In the genomic region with DNA sequence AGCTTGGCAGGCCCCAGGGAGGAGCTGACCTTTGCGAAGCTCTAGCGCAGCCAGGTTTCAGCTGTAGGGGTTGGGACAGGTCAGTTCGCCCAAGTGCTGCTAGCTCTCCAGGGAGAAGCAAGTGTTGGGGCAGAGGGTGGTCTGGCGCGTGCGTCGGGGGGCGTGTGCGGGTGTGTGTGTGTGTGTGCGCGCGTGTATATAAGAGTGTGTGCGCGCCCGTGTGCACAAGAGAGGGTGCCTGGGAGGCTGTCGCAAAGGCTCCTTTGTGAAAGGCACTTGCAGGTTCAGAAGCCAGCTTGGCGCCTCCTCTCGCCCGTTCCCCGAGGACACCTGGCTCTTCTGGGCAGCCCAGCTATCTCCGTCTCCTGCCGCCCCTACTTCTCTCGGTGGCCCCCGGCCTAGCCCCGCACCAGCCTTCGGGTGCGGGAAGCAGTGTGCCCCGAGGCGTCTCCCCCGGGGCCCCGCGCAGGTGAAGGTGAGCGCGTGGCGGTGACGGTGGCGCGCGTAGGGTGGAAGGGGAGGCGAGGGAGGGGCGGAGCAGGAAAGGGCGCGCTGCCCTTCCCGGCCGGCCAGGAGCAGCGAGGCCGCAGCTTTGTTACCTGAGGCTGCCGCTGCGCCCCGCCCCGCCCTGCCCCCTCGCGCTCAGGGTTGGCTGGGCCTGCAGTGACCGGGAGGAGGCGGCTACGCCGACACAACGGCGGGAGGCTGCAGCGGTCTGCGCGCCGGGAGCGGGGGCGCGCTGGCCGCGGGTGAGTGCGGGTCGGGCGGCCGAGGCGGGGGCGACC, we compare ENCODE assay signal across 1 cellular context.
A peak's percentile ranks its signal among the peaks of the same experiment; 100 is the strongest.
TF ChIP-seq lines count a peak whose summit lies in the region.

A gene with protein sequence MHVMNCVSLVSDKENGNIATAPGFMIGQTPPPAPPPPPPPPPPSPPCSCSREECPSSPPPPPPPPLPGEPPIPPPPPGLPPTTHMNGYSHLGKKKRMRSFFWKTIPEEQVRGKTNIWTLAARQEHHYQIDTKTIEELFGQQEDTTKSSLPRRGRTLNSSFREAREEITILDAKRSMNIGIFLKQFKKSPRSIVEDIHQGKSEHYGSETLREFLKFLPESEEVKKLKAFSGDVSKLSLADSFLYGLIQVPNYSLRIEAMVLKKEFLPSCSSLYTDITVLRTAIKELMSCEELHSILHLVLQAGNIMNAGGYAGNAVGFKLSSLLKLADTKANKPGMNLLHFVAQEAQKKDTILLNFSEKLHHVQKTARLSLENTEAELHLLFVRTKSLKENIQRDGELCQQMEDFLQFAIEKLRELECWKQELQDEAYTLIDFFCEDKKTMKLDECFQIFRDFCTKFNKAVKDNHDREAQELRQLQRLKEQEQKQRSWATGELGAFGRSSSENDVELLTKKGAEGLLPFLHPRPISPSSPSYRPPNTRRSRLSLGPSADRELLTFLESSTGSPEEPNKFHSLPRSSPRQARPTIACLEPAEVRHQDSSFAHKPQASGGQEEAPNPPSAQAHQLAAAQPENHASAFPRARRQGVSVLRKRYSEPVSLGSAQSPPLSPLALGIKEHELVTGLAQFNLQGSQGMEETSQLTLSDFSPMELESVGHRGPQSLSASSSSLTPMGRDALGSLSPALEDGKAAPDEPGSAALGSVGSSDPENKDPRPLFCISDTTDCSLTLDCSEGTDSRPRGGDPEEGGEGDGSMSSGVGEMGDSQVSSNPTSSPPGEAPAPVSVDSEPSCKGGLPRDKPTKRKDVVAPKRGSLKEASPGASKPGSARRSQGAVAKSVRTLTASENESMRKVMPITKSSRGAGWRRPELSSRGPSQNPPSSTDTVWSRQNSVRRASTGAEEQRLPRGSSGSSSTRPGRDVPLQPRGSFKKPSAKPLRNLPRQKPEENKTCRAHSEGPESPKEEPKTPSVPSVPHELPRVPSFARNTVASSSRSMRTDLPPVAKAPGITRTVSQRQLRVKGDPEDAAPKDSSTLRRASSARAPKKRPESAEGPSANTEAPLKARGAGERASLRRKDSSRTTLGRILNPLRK (plus strand): TSS at position 663 of the 785 bp plus-strand sequence. CDS start 6,735 bp downstream, outside the sequence.

TF ChIP-seq in H1, 55 proteins besides CTCF, POLR2A, EP300 and RAD21:
- TF ChIP-seq CREB1 (IDR thresholded peaks at IDR 0.05), result peak; percentile 75; the same call in 1 of the 2 replicates
- TF ChIP-seq BACH1 (IDR thresholded peaks at IDR 0.05; ENCODE audit: low read length), result peak; percentile 23; the same call in 1 of the 2 replicates
- TF ChIP-seq TBP (IDR thresholded peaks at IDR 0.05; ENCODE audit: low read depth, low read length), result 0 out of 2 replicates have a peak, but pooled peaks have one; percentile 55
- TF ChIP-seq NANOG (IDR thresholded peaks at IDR 0.05; ENCODE audit: insufficient read depth, low read depth, low read length, poor library complexity, severe bottlenecking), result no peak
- TF ChIP-seq BCL11A (IDR thresholded peaks at IDR 0.05; ENCODE audit: low read depth in 2 of 2, low read length in 2 of 2), result no peak
- 0 out of 2 replicates have a peak, but pooled peaks have one; percentile 10 for TF ChIP-seq EGR1 (IDR thresholded peaks at IDR 0.05; ENCODE audit: borderline replicate concordance, low read depth, low read length)
- 0 out of 2 replicates have a peak, but pooled peaks have one; percentile 14 for TF ChIP-seq TEAD4 (IDR thresholded peaks at IDR 0.05; ENCODE audit: low read depth, low read length)
- TF ChIP-seq TCF12 (IDR thresholded peaks at IDR 0.05; ENCODE audit: low read depth, low read length), result 0 out of 2 replicates have a peak, but pooled peaks have one; percentile 20
- peak; percentile 73 for TF ChIP-seq PHF8 (conservative IDR thresholded peaks at IDR 0.05; ENCODE audit: low read depth, low read length)
- no peak for TF ChIP-seq FOSL1 (IDR thresholded peaks at IDR 0.05; ENCODE audit: insufficient read depth, low read depth, low read length)
- peak; percentile 58 for TF ChIP-seq TAF7 (optimal IDR thresholded peaks at IDR 0.05; ENCODE audit: borderline replicate concordance, low read depth, low read length)
- peak; percentile 93 for TF ChIP-seq KDM4A (IDR thresholded peaks at IDR 0.05; ENCODE audit: low read depth, low read length, severe bottlenecking)
- TF ChIP-seq CEBPB (IDR thresholded peaks at IDR 0.05; ENCODE audit: low read depth, low read length), result no peak
- peak; percentile 72 for TF ChIP-seq TAF1 (IDR thresholded peaks at IDR 0.05; ENCODE audit: low read depth, low read length)
- TF ChIP-seq CBX5 (IDR thresholded peaks at IDR 0.05; ENCODE audit: low read depth, low read length), result no peak
- TF ChIP-seq, protein P1, sequence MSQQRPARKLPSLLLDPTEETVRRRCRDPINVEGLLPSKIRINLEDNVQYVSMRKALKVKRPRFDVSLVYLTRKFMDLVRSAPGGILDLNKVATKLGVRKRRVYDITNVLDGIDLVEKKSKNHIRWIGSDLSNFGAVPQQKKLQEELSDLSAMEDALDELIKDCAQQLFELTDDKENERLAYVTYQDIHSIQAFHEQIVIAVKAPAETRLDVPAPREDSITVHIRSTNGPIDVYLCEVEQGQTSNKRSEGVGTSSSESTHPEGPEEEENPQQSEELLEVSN (IDR thresholded peaks at IDR 0.05), result peak; percentile 33
- TF ChIP-seq CHD2 (IDR thresholded peaks at IDR 0.05; ENCODE audit: low read length), result no peak
- TF ChIP-seq ASH2L (IDR thresholded peaks at IDR 0.05; ENCODE audit: low read length), result peak; percentile 97
- no peak for TF ChIP-seq SUZ12 (IDR thresholded peaks at IDR 0.05; ENCODE audit: low read length)
- TF ChIP-seq HDAC2 (IDR thresholded peaks at IDR 0.05; ENCODE audit: borderline replicate concordance in 1 of 2, low read depth in 2 of 2, low read length in 2 of 2), result 0 out of 4 replicates have a peak, but pooled peaks of 1 of the 2 experiments have one; percentile 48
- TF ChIP-seq GABPA (IDR thresholded peaks at IDR 0.05; ENCODE audit: borderline replicate concordance, insufficient read depth, low read length), result no peak
- no peak for TF ChIP-seq POU5F1 (IDR thresholded peaks at IDR 0.05; ENCODE audit: low read depth, low read length)
- no peak for TF ChIP-seq SAP30 (IDR thresholded peaks at IDR 0.05; ENCODE audit: insufficient read depth, insufficient replicate concordance, low read length)
- TF ChIP-seq RBBP5 (IDR thresholded peaks at IDR 0.05; ENCODE audit: borderline replicate concordance, low read depth, low read length), result peak; percentile 70; the same call in 1 of the 2 replicates
- TF ChIP-seq, protein P2, sequence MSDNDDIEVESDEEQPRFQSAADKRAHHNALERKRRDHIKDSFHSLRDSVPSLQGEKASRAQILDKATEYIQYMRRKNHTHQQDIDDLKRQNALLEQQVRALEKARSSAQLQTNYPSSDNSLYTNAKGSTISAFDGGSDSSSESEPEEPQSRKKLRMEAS (IDR thresholded peaks at IDR 0.05), result peak; percentile 87
- no peak for TF ChIP-seq RNF2 (IDR thresholded peaks at IDR 0.05; ENCODE audit: borderline replicate concordance, low read depth, low read length, missing control alignments, poor library complexity, severe bottlenecking)
- no peak for TF ChIP-seq GTF2F1 (IDR thresholded peaks at IDR 0.05; ENCODE audit: borderline replicate concordance, low read depth, low read length)
TF ChIP-seq in H1: peak in this region for 15.
